ENCODE assay signal across 1 cellular context in the genomic region with DNA sequence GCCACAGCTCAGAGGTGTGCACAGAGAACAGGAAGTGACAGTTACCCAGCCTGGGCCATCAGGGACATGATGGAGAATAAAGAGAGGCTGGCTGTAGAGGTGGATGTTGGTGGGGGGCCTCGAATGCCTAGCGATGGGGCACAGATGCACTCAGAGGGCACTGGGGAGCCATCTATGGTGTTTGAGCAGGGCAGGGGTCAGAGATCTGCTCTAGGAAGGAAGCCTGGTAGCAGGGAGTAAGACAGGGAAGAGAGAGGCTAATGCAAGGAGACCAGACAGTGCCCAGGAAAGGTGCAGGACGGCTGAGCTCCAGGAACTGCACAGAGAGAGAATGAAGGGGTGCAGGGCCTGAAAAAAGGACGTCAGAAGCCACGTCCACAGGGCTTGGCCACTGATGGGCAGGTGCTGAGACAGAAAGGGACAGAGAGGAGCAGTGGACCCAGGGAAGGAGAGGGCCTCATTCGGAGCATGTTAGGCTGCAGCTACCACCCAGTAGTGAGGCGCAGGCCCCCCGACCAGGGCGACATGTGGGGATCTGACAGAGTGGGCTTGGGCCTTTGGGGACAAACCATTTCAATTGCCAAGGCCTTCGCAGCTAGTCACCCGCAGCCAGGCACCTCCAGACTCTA.
TF ChIP-seq lines count a peak whose summit lies in the region.

No MANE protein-coding gene starts in this region.

TF ChIP-seq in K562, 482 proteins besides CTCF, POLR2A, EP300 and RAD21:
- TF ChIP-seq ZFP36 (IDR thresholded peaks at IDR 0.05; ENCODE audit: low read depth, low read length, partially characterized antibody) (peak; percentile 7), STAT5A (IDR thresholded peaks at IDR 0.05; ENCODE audit: borderline replicate concordance, low read length) (no peak)
